21 cellular contexts compared by ENCODE assay signal in the genomic region with DNA sequence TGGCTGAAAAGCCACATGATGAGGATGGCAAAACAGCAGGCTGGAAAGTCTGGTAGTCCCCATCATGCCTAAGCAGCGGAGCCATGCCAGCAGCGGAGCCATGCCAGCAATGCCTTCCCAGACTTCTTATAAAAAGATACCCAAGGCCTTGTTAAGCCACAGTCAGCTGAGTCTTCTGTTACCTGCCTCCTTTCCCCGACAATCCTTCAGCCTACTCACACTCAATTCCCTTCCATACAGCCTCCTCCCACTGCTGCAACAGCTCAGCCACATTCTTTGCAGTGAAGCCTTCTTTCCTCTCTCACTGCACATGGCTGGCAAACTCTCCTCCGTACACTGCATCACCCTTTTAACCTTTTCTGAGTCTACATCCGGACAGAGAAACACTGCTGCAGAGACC.
A peak's percentile ranks its signal among the peaks of the same experiment; 100 is the strongest.
DNase-seq lines count a peak whose midpoint lies in the region; ATAC-seq and TF ChIP-seq lines count a peak whose summit lies in the region.
"Had no signal": no experiment of that assay in that cellular context is flagged by ENCODE, and none has a peak within 500 bp of the region (broad histone marks: within the 10 kb centered on the region; RNA-seq: fewer than 3 reads in every experiment).

No MANE protein-coding gene starts in this region.

- TF ChIP-seq POLR2A in upper lobe of left lung (IDR thresholded peaks at IDR 0.05), result no peak

- H3K4me1 ChIP-seq in skeletal muscle tissue (ENCODE audit: control insufficient read depth in 3 of 3, insufficient read depth in 3 of 3, low read length in 3 of 3) (peaks cover 15 to 47% (median 35%) of the 10 kb centered on the region in 3 donors), upper lobe of left lung (peaks cover 0 to 4% (median 0%) of the 10 kb centered on the region in 4 donors)

- H3K27me3 ChIP-seq in skeletal muscle tissue (ENCODE audit: control insufficient read depth in 3 of 3, insufficient read depth in 3 of 3, low read length in 3 of 3), result no peaks in the 10 kb centered on the region
- no peaks in the 10 kb centered on the region for H3K27me3 ChIP-seq in upper lobe of left lung
- H3K27me3 ChIP-seq: tibial nerve had no signal

- H3K9me3 Mint-ChIP-seq in activated CD4-positive, alpha-beta T cell treated with anti-CD3 and anti-CD28 coated beads for 36 hours (ENCODE audit: low read depth), result no peaks in the 10 kb centered on the region
- H3K9me3 Mint-ChIP-seq: activated CD8-positive, alpha-beta T cell treated with anti-CD3 and anti-CD28 coated beads for 36 hours; effector memory CD8-positive, alpha-beta T cell had no signal

- TF ChIP-seq CTCF in choroid plexus epithelial cell (conservative IDR thresholded peaks at IDR 0.05; ENCODE audit: low read depth, low read length) (no peak), upper lobe of left lung (IDR thresholded peaks at IDR 0.05) (no peak)

- H3K27ac Mint-ChIP-seq in activated CD4-positive, alpha-beta T cell treated with anti-CD3 and anti-CD28 coated beads for 36 hours, result peak overlapping the region; percentile 14

- POLR2A ChIA-PET in activated CD4-positive, alpha-beta T cell treated with anti-CD3 and anti-CD28 coated beads for 36 hours (lab: Charles Lee), result no interaction called here

- TF ChIP-seq EP300 in upper lobe of left lung (IDR thresholded peaks at IDR 0.05), result no peak

- H3K9me3 ChIP-seq in skeletal muscle tissue (ENCODE audit: control insufficient read depth in 3 of 3, low read length in 3 of 3) (no peaks in the 10 kb centered on the region), upper lobe of left lung (no peaks in the 10 kb centered on the region)
- H3K9me3 ChIP-seq: tibial nerve had no signal

- H3K4me1 Mint-ChIP-seq in activated CD4-positive, alpha-beta T cell treated with anti-CD3 and anti-CD28 coated beads for 36 hours, result peaks cover 30% of the 10 kb centered on the region

- H3K36me3 ChIP-seq in skeletal muscle tissue (ENCODE audit: control insufficient read depth in 3 of 3, insufficient read depth in 3 of 3, low read length in 3 of 3) (no peaks in the 10 kb centered on the region), upper lobe of left lung (no peaks in the 10 kb centered on the region)
- H3K36me3 ChIP-seq: tibial nerve had no signal

- intact Hi-C loops in activated CD4-positive, alpha-beta T cell treated with anti-CD3 and anti-CD28 coated beads for 36 hours (cut with DNase I, micrococcal nuclease), result no loop called here

- peak overlapping the region; percentile 38 for H3K27ac ChIP-seq in skeletal muscle tissue (ENCODE audit: low read depth, low read length)
- no peak overlapping the region for H3K27ac ChIP-seq in upper lobe of left lung
- H3K27ac ChIP-seq: parathyroid adenoma, RWPE1, VCaP had no signal

- no peaks in the 10 kb centered on the region for H3K27me3 Mint-ChIP-seq in activated CD4-positive, alpha-beta T cell treated with anti-CD3 and anti-CD28 coated beads for 36 hours
- H3K27me3 Mint-ChIP-seq: activated CD8-positive, alpha-beta T cell treated with anti-CD3 and anti-CD28 coated beads for 36 hours; activated naive CD8-positive, alpha-beta T cell treated with anti-CD3 and anti-CD28 coated beads, Interleukin-2, amount 10 ng/mL, durations not matched to agents 7 days and 5 days; effector memory CD8-positive, alpha-beta T cell had no signal

- DNase-seq in activated CD4-positive, alpha-beta T cell treated with anti-CD3 and anti-CD28 coated beads for 36 hours, result no peak
- DNase-seq in activated CD4-positive, alpha-beta T cell treated with anti-CD3 and anti-CD28 coated beads, Interleukin-2, amount 50 U/mL, for 1 hour, result no peak
- DNase-seq in choroid plexus epithelial cell (ENCODE audit: low read depth) (peak; percentile 39), kidney tubule cell (ENCODE audit: low spot score) (peak; percentile 12), NCI-H82 treated with DMSO at 0.1 percent for 48 hours (lab: John Stamatoyannopoulos, UW; ENCODE audit: unreplicated experiment) (no peak), upper lobe of left lung (no peak)
- DNase-seq: 8988T; activated CD8-positive, alpha-beta T cell treated with anti-CD3 and anti-CD28 coated beads for 36 hours; activated naive CD8-positive, alpha-beta T cell treated with anti-CD3 and anti-CD28 coated beads, Interleukin-2, amount 10 ng/mL, durations not matched to agents 7 days and 5 days; activated T-cell treated with anti-CD3 and anti-CD28 coated beads, Interleukin-2, amount 50 U/mL, for 48 hours; central memory CD4-positive, alpha-beta T cell; effector memory CD8-positive, alpha-beta T cell; NCI-H187; stimulated activated naive CD4-positive, alpha-beta T cell had no signal

- H3K36me3 Mint-ChIP-seq in activated CD4-positive, alpha-beta T cell treated with anti-CD3 and anti-CD28 coated beads for 36 hours (ENCODE audit: low read depth), result peaks cover 15% of the 10 kb centered on the region

- H3K4me3 ChIP-seq in choroid plexus epithelial cell (ENCODE audit: low read depth, low read length) (no peak overlapping the region), skeletal muscle tissue (ENCODE audit: low read length in 3 of 3) (no peak overlapping the region), upper lobe of left lung (no peak overlapping the region)
- H3K4me3 ChIP-seq: tibial nerve had no signal

- WGBS in upper lobe of left lung, 2 donors, result 79 to 80% methylated on average over 5 of the region's 5 CpGs

- ATAC-seq in activated CD4-positive, alpha-beta T cell treated with anti-CD3 and anti-CD28 coated beads for 36 hours, result no peak
- ATAC-seq in GM21786 (IDR thresholded peaks at IDR 0.05; ENCODE audit: unreplicated experiment) (no peak), upper lobe of left lung (ENCODE audit: low FRiP score in 2 of 2) (no peak)
- ATAC-seq: activated CD8-positive, alpha-beta T cell treated with anti-CD3 and anti-CD28 coated beads for 36 hours; effector memory CD8-positive, alpha-beta T cell had no signal

- CTCF ChIA-PET in activated CD4-positive, alpha-beta T cell treated with anti-CD3 and anti-CD28 coated beads for 36 hours (lab: Charles Lee), result no interaction called here

- no peak overlapping the region for H3K4me3 Mint-ChIP-seq in activated CD4-positive, alpha-beta T cell treated with anti-CD3 and anti-CD28 coated beads for 36 hours
- H3K4me3 Mint-ChIP-seq: activated CD8-positive, alpha-beta T cell treated with anti-CD3 and anti-CD28 coated beads for 36 hours; activated naive CD8-positive, alpha-beta T cell treated with anti-CD3 and anti-CD28 coated beads, Interleukin-2, amount 10 ng/mL, durations not matched to agents 7 days and 5 days; CD14-positive monocyte; effector memory CD8-positive, alpha-beta T cell had no signal

- H3K9ac ChIP-seq in skeletal muscle tissue (ENCODE audit: low read depth in 1 of 3, low read length in 3 of 3), result no peak overlapping the region
- H3K9ac ChIP-seq: parathyroid adenoma had no signal

Comparison
In these comparisons a context has a peak if more than half of its experiments do, and no peak if none do; other contexts are left out.
1. DNase-seq: peak in choroid plexus epithelial cell (single experiment) and kidney tubule cell (single experiment); none in activated CD4-positive, alpha-beta T cell treated with anti-CD3 and anti-CD28 coated beads for 36 hours (single experiment), activated CD4-positive, alpha-beta T cell treated with anti-CD3 and anti-CD28 coated beads, Interleukin-2, amount 50 U/mL, for 1 hour (single experiment), NCI-H82 treated with DMSO at 0.1 percent for 48 hours (single experiment) and upper lobe of left lung (0 of 2).